Comparison of ENCODE assay signal across 11 cellular contexts in genomic region chr10:44216073-44216472, GRCh38.
"Had no signal": no experiment of that assay in that cellular context is flagged by ENCODE, and none has a peak within 500 bp of the region (broad histone marks: within the 10 kb centered on the region; RNA-seq: fewer than 3 reads in every experiment).

No MANE protein-coding gene starts in this region.

- H2AFZ ChIP-seq: GM23248, GM23338 had no signal

- H3K4me2 ChIP-seq: GM23338 had no signal

- FAIRE-seq: H1, H54 had no signal

- H3K4me1 ChIP-seq: HAP-1 had no signal

- ATAC-seq: GM23338, HCT116 had no signal

- DNase-seq: GM23248, GOT3, H7, H9, HCEC 1CT, HFFc6 had no signal

- H3K9me3 ChIP-seq: HAP-1 had no signal

- H3K9ac ChIP-seq: GM23248 had no signal

- H3K27ac ChIP-seq: GM23248 had no signal

- H3K36me3 ChIP-seq: HAP-1 had no signal

- H3K4me3 ChIP-seq: GM23248, GM23338, HAP-1 had no signal
